1 cellular context compared by ENCODE assay signal in the genomic region with DNA sequence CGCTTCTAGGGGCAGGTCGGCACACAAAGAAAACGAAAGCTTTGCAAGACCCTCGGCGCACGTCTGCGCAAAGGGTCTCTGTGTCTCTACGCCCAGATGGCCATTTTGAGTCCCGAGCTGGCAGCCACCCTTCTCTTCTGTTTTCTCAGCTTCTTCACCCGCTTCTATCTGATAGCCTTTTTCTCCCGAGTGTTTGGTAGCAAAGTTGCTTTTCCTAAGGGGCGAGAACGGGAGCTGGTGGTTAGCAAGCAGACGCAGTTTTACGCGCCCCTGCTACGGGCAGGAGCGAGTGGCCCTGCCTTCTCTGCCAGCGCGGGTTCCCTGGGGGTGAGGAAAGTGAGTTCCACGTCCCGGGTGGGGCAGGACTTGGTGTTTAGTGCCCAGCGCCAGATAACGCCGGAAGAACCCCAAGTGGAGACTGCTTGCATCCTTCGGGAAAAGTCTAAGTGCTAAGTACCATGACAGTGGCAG.
TF ChIP-seq lines count a peak whose summit lies in the region.

No MANE protein-coding gene starts in this region.

TF ChIP-seq in HepG2, 621 proteins besides CTCF, POLR2A, EP300 and RAD21 (continued from another document and continues in another):
- TF ChIP-seq, protein P1, sequence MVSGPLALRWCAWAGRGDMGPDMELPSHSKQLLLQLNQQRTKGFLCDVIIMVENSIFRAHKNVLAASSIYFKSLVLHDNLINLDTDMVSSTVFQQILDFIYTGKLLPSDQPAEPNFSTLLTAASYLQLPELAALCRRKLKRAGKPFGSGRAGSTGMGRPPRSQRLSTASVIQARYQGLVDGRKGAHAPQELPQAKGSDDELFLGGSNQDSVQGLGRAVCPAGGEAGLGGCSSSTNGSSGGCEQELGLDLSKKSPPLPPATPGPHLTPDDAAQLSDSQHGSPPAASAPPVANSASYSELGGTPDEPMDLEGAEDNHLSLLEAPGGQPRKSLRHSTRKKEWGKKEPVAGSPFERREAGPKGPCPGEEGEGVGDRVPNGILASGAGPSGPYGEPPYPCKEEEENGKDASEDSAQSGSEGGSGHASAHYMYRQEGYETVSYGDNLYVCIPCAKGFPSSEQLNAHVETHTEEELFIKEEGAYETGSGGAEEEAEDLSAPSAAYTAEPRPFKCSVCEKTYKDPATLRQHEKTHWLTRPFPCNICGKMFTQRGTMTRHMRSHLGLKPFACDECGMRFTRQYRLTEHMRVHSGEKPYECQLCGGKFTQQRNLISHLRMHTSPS (CRISPR knock-in tag; IDR thresholded peaks at IDR 0.05; ENCODE audit: low read depth) = no peak
- TF ChIP-seq, protein P2, sequence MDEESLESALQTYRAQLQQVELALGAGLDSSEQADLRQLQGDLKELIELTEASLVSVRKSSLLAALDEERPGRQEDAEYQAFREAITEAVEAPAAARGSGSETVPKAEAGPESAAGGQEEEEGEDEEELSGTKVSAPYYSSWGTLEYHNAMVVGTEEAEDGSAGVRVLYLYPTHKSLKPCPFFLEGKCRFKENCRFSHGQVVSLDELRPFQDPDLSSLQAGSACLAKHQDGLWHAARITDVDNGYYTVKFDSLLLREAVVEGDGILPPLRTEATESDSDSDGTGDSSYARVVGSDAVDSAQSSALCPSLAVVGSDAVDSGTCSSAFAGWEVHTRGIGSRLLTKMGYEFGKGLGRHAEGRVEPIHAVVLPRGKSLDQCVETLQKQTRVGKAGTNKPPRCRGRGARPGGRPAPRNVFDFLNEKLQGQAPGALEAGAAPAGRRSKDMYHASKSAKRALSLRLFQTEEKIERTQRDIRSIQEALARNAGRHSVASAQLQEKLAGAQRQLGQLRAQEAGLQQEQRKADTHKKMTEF (CRISPR knock-in tag; IDR thresholded peaks at IDR 0.05) = 0 out of 2 replicates have a peak, but pooled peaks have one; percentile 24
- TF ChIP-seq ONECUT2 (CRISPR knock-in tag; IDR thresholded peaks at IDR 0.05) (no peak; the same call in 1 of the 2 replicates), ZNF816 (CRISPR knock-in tag; IDR thresholded peaks at IDR 0.05; ENCODE audit: borderline replicate concordance) (no peak), ZC3H4 (CRISPR knock-in tag; IDR thresholded peaks at IDR 0.05; ENCODE audit: borderline replicate concordance) (no peak), ZNF577 (CRISPR knock-in tag; IDR thresholded peaks at IDR 0.05; ENCODE audit: borderline replicate concordance, low read depth) (no peak), GABPB1 (CRISPR knock-in tag; IDR thresholded peaks at IDR 0.05) (0 out of 2 replicates have a peak, but pooled peaks have one; percentile 14), ZBTB7B (CRISPR knock-in tag; IDR thresholded peaks at IDR 0.05) (peak; percentile 85), PAWR (CRISPR knock-in tag; IDR thresholded peaks at IDR 0.05; ENCODE audit: borderline replicate concordance) (no peak), TCF7L2 (IDR thresholded peaks at IDR 0.05; ENCODE audit: low read depth, low read length) (no peak), ZNF564 (CRISPR knock-in tag; IDR thresholded peaks at IDR 0.05) (no peak), MTA3 (CRISPR knock-in tag; IDR thresholded peaks at IDR 0.05) (no peak), ZNF17 (CRISPR knock-in tag; IDR thresholded peaks at IDR 0.05) (no peak), FOXA3 (CRISPR knock-in tag; IDR thresholded peaks at IDR 0.05) (no peak), XBP1 (CRISPR knock-in tag; IDR thresholded peaks at IDR 0.05) (no peak), ZNF44 (CRISPR knock-in tag; IDR thresholded peaks at IDR 0.05) (no peak), SYNCRIP (IDR thresholded peaks at IDR 0.05; ENCODE audit: insufficient read depth, low read depth, low read length) (no peak), CBX2 (IDR thresholded peaks at IDR 0.05; ENCODE audit: low read depth, low read length) (no peak; the same call in 1 of the 2 replicates), CBX2 (CRISPR knock-in tag; IDR thresholded peaks at IDR 0.05; ENCODE audit: low read depth) (no peak), ZNF772 (CRISPR knock-in tag; IDR thresholded peaks at IDR 0.05) (no peak), ZNF724P (CRISPR knock-in tag; IDR thresholded peaks at IDR 0.05; ENCODE audit: borderline replicate concordance) (no peak), ZNF788 (CRISPR knock-in tag; IDR thresholded peaks at IDR 0.05; ENCODE audit: borderline replicate concordance) (no peak), KLF15 (CRISPR knock-in tag; IDR thresholded peaks at IDR 0.05; ENCODE audit: borderline replicate concordance) (no peak), HOXA7 (CRISPR knock-in tag; IDR thresholded peaks at IDR 0.05) (no peak), TSC22D2 (CRISPR knock-in tag; IDR thresholded peaks at IDR 0.05; ENCODE audit: borderline replicate concordance) (0 out of 2 replicates have a peak, but pooled peaks have one; percentile 36), SALL1 (CRISPR knock-in tag; IDR thresholded peaks at IDR 0.05) (peak; percentile 75), ZNF446 (CRISPR knock-in tag; IDR thresholded peaks at IDR 0.05) (no peak), HNF4G (IDR thresholded peaks at IDR 0.05; ENCODE audit: borderline replicate concordance, low read depth, low read length) (no peak), HNF4G (CRISPR knock-in tag; IDR thresholded peaks at IDR 0.05; ENCODE audit: borderline replicate concordance, low read depth) (no peak), SP1 (IDR thresholded peaks at IDR 0.05) (no peak), SP1 (CRISPR knock-in tag; IDR thresholded peaks at IDR 0.05) (no peak), PHF8 (CRISPR knock-in tag; IDR thresholded peaks at IDR 0.05) (peak; percentile 65), IRF2 (CRISPR knock-in tag; IDR thresholded peaks at IDR 0.05) (no peak), ZNF616 (CRISPR knock-in tag; IDR thresholded peaks at IDR 0.05; ENCODE audit: low read depth) (no peak), ZNF496 (CRISPR knock-in tag; IDR thresholded peaks at IDR 0.05; ENCODE audit: insufficient replicate concordance) (no peak), POLR2G (IDR thresholded peaks at IDR 0.05; ENCODE audit: low read depth, low read length) (peak; percentile 61), GATAD2A (CRISPR knock-in tag; IDR thresholded peaks at IDR 0.05) (peak; percentile 51; the same call in 1 of the 2 replicates), ZNF569 (CRISPR knock-in tag; IDR thresholded peaks at IDR 0.05; ENCODE audit: borderline replicate concordance) (no peak), RXRA (CRISPR knock-in tag; IDR thresholded peaks at IDR 0.05) (0 out of 2 replicates have a peak, but pooled peaks have one; percentile 22)
- TF ChIP-seq, protein P3, sequence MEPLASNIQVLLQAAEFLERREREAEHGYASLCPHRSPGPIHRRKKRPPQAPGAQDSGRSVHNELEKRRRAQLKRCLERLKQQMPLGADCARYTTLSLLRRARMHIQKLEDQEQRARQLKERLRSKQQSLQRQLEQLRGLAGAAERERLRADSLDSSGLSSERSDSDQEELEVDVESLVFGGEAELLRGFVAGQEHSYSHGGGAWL (CRISPR knock-in tag; IDR thresholded peaks at IDR 0.05) = no peak
- TF ChIP-seq, protein P4, sequence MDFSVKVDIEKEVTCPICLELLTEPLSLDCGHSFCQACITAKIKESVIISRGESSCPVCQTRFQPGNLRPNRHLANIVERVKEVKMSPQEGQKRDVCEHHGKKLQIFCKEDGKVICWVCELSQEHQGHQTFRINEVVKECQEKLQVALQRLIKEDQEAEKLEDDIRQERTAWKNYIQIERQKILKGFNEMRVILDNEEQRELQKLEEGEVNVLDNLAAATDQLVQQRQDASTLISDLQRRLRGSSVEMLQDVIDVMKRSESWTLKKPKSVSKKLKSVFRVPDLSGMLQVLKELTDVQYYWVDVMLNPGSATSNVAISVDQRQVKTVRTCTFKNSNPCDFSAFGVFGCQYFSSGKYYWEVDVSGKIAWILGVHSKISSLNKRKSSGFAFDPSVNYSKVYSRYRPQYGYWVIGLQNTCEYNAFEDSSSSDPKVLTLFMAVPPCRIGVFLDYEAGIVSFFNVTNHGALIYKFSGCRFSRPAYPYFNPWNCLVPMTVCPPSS (IDR thresholded peaks at IDR 0.05) = no peak
- TF ChIP-seq, protein P5, sequence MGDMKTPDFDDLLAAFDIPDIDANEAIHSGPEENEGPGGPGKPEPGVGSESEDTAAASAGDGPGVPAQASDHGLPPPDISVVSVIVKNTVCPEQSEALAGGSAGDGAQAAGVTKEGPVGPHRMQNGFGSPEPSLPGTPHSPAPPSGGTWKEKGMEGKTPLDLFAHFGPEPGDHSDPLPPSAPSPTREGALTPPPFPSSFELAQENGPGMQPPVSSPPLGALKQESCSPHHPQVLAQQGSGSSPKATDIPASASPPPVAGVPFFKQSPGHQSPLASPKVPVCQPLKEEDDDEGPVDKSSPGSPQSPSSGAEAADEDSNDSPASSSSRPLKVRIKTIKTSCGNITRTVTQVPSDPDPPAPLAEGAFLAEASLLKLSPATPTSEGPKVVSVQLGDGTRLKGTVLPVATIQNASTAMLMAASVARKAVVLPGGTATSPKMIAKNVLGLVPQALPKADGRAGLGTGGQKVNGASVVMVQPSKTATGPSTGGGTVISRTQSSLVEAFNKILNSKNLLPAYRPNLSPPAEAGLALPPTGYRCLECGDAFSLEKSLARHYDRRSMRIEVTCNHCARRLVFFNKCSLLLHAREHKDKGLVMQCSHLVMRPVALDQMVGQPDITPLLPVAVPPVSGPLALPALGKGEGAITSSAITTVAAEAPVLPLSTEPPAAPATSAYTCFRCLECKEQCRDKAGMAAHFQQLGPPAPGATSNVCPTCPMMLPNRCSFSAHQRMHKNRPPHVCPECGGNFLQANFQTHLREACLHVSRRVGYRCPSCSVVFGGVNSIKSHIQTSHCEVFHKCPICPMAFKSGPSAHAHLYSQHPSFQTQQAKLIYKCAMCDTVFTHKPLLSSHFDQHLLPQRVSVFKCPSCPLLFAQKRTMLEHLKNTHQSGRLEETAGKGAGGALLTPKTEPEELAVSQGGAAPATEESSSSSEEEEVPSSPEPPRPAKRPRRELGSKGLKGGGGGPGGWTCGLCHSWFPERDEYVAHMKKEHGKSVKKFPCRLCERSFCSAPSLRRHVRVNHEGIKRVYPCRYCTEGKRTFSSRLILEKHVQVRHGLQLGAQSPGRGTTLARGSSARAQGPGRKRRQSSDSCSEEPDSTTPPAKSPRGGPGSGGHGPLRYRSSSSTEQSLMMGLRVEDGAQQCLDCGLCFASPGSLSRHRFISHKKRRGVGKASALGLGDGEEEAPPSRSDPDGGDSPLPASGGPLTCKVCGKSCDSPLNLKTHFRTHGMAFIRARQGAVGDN (CRISPR knock-in tag; IDR thresholded peaks at IDR 0.05) = peak; percentile 62
- TF ChIP-seq, protein P6, sequence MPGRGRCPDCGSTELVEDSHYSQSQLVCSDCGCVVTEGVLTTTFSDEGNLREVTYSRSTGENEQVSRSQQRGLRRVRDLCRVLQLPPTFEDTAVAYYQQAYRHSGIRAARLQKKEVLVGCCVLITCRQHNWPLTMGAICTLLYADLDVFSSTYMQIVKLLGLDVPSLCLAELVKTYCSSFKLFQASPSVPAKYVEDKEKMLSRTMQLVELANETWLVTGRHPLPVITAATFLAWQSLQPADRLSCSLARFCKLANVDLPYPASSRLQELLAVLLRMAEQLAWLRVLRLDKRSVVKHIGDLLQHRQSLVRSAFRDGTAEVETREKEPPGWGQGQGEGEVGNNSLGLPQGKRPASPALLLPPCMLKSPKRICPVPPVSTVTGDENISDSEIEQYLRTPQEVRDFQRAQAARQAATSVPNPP (CRISPR knock-in tag; IDR thresholded peaks at IDR 0.05) = no peak
- TF ChIP-seq, protein P7, sequence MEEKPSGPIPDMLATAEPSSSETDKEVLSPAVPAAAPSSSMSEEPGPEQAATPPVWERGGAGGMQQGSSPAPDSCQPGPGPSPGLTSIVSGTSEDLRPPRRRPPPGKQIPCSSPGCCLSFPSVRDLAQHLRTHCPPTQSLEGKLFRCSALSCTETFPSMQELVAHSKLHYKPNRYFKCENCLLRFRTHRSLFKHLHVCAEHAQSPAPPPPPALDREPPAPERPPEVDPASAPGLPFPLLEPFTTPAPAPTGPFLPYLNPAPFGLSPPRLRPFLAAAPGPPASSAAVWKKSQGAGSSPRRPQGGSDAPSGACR (CRISPR knock-in tag; IDR thresholded peaks at IDR 0.05) = no peak
- TF ChIP-seq, protein P8, sequence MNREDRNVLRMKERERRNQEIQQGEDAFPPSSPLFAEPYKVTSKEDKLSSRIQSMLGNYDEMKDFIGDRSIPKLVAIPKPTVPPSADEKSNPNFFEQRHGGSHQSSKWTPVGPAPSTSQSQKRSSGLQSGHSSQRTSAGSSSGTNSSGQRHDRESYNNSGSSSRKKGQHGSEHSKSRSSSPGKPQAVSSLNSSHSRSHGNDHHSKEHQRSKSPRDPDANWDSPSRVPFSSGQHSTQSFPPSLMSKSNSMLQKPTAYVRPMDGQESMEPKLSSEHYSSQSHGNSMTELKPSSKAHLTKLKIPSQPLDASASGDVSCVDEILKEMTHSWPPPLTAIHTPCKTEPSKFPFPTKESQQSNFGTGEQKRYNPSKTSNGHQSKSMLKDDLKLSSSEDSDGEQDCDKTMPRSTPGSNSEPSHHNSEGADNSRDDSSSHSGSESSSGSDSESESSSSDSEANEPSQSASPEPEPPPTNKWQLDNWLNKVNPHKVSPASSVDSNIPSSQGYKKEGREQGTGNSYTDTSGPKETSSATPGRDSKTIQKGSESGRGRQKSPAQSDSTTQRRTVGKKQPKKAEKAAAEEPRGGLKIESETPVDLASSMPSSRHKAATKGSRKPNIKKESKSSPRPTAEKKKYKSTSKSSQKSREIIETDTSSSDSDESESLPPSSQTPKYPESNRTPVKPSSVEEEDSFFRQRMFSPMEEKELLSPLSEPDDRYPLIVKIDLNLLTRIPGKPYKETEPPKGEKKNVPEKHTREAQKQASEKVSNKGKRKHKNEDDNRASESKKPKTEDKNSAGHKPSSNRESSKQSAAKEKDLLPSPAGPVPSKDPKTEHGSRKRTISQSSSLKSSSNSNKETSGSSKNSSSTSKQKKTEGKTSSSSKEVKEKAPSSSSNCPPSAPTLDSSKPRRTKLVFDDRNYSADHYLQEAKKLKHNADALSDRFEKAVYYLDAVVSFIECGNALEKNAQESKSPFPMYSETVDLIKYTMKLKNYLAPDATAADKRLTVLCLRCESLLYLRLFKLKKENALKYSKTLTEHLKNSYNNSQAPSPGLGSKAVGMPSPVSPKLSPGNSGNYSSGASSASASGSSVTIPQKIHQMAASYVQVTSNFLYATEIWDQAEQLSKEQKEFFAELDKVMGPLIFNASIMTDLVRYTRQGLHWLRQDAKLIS (CRISPR knock-in tag; IDR thresholded peaks at IDR 0.05) = no peak
- TF ChIP-seq, protein P9, sequence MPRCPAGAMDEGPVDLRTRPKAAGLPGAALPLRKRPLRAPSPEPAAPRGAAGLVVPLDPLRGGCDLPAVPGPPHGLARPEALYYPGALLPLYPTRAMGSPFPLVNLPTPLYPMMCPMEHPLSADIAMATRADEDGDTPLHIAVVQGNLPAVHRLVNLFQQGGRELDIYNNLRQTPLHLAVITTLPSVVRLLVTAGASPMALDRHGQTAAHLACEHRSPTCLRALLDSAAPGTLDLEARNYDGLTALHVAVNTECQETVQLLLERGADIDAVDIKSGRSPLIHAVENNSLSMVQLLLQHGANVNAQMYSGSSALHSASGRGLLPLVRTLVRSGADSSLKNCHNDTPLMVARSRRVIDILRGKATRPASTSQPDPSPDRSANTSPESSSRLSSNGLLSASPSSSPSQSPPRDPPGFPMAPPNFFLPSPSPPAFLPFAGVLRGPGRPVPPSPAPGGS (CRISPR knock-in tag; IDR thresholded peaks at IDR 0.05) = no peak
